Comparison of ENCODE assay signal across 12 cellular contexts in the genomic region with DNA sequence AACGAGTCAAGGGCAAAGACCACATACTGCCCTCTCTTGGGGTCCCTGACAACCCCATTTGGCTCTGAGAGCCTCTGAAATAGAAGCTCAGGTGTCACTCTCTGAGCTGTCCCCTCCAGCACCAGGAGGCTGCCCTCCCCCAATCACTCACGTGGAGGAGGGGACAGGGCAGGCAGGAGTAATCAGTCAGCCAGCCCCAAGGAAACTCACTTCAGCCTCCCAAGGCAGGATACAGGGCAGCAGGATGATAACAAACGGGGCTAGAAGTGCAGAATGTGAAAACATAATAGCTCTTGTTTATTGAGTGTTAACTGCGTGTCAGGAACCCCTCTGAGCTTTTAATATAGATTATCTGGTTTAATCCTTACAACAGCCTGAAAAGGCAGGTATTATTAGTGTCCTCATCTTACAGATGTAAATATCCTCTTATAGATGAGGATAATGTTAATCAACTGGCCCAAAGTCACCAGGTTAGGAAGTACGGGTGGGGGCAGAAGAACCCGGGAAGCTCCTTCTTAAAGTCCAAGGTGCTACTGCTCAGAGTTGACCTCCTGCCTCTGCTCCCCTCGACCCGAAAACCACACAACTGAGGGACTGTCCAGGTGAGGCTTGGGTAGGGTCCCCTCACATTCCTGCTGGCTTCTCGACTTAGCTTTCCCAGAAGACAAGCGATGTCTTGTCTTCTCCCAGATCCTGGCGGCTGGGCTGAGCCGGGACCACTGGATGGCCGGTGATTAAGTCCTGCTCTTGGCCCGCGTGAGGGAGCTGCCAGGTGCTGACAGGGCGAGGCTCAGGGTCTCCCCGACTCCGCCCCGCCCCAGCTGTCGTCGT. TPM values are rescaled to one million over a fixed set of nuclear protein-coding genes. Genes with fewer than 3 reads are reported as not detected.
DNase-seq lines count a peak whose midpoint lies in the region; ATAC-seq and TF ChIP-seq lines count a peak whose summit lies in the region.
"Had no signal": no experiment of that assay in that cellular context is flagged by ENCODE, and none has a peak within 500 bp of the region (broad histone marks: within the 10 kb centered on the region; RNA-seq: fewer than 3 reads in every experiment).

No MANE protein-coding gene starts in this region.

- TF ChIP-seq CTCF in SK-N-SH (IDR thresholded peaks at IDR 0.05) (no peak), glutamatergic neuron (IDR thresholded peaks at IDR 0.05; ENCODE audit: partially characterized antibody, unreplicated experiment) (no peak), stomach (IDR thresholded peaks at IDR 0.05) (no peak)

- peaks cover 18% of the 10 kb centered on the region for H4K20me1 ChIP-seq in SK-N-SH (ENCODE audit: insufficient read depth)

- no peaks in the 10 kb centered on the region for H3K9me2 ChIP-seq in SK-N-SH

- peaks cover 24% of the 10 kb centered on the region for H3K4me1 Mint-ChIP-seq in glutamatergic neuron (ENCODE audit: low read depth, unreplicated experiment)

- peak overlapping the region; percentile 88 for H3K4me2 ChIP-seq in SK-N-SH

- H3K36me3 ChIP-seq in SK-N-SH (replicated peaks in 1 of 2; ENCODE audit: control insufficient read depth in 1 of 2, insufficient read depth in 2 of 2, low read length in 1 of 2) (peaks cover 0 to 3% of the 10 kb centered on the region in 2 experiments), stomach (no peaks in the 10 kb centered on the region)

- peaks cover 22% of the 10 kb centered on the region for H3K9me3 Mint-ChIP-seq in glutamatergic neuron (ENCODE audit: unreplicated experiment)
- H3K9me3 Mint-ChIP-seq: activated T-cell treated with anti-CD3 and anti-CD28 coated beads, Interleukin-2, amount 50 U/mL, for 4 hours; T-helper 1 cell treated with Interleukin-12 subunit alpha and Interleukin-12 subunit beta and Interleukin-4 antibody, amounts not matched to agents 30 μg/mL and 1 μg/mL, for 36 hours had no signal

- TF ChIP-seq RAD21 in SK-N-SH (IDR thresholded peaks at IDR 0.05; ENCODE audit: low read length): no peak

- H3K79me2 ChIP-seq in SK-N-SH (ENCODE audit: insufficient read depth): no peaks in the 10 kb centered on the region

- H3K27me3 ChIP-seq in right cardiac atrium (ENCODE audit: control insufficient read depth, insufficient read depth): no peaks in the 10 kb centered on the region
- peaks cover 15% of the 10 kb centered on the region for H3K27me3 ChIP-seq in SK-N-SH (ENCODE audit: insufficient read depth)
- peaks cover 17 to 96% (median 58%) of the 10 kb centered on the region in 3 donors for H3K27me3 ChIP-seq in stomach

- intact Hi-C loops in right cardiac atrium (cut with DNase I) (loop anchor here in 1 of 4 donors (5.0 to 10.0 kb wide), 2 partner anchors 148 to 226 kb away; partner anchors contain the start of genes ATG13 and HARBI1), Right ventricle myocardium superior (cut with DNase I) (loop anchor here (2.0 kb wide), 1 partner anchor 150 kb away; no protein-coding TSS in a partner anchor), stomach (cut with DNase I; ENCODE audit: low total_unique reads) (no loop called here)

- H3K4me1 ChIP-seq in right cardiac atrium (ENCODE audit: control insufficient read depth, insufficient read depth, low read length): no peaks in the 10 kb centered on the region
- H3K4me1 ChIP-seq in SK-N-SH (ENCODE audit: control insufficient read depth in 1 of 2, insufficient read depth in 2 of 2, low read depth in 1 of 2, low read length in 1 of 2): peaks cover 0 to 27% of the 10 kb centered on the region in 2 experiments; a peak in 2 of 4 replicates
- H3K4me1 ChIP-seq in stomach: peaks cover 41 to 49% (median 46%) of the 10 kb centered on the region in 4 donors

- no peak overlapping the region for H3K9ac ChIP-seq in SK-N-SH

- peaks cover 10% of the 10 kb centered on the region for H3K36me3 Mint-ChIP-seq in glutamatergic neuron (ENCODE audit: unreplicated experiment)
- H3K36me3 Mint-ChIP-seq: CD4-positive, alpha-beta memory T cell had no signal

- DNase-seq in right cardiac atrium (peak in 2 of 3 donors; percentile 16 to 25), Right ventricle myocardium superior (no peak), SK-N-SH (no peak), glutamatergic neuron (no peak), stomach (no peak), T-helper 2 cell (no peak), cerebellar cortex (ENCODE audit: low spot score) (no peak)
- DNase-seq: activated T-cell treated with anti-CD3 and anti-CD28 coated beads, Interleukin-2, amount 50 U/mL, for 4 hours; CD4-positive, alpha-beta memory T cell had no signal

- H3F3A ChIP-seq in SK-N-SH (replicated peaks; ENCODE audit: insufficient read depth): peaks cover 17% of the 10 kb centered on the region

- H2AFZ ChIP-seq in SK-N-SH (ENCODE audit: low read depth): no peak overlapping the region

- H3K4me3 ChIP-seq in right cardiac atrium (ENCODE audit: low read length) (no peak overlapping the region), SK-N-SH (ENCODE audit: low read depth in 2 of 2, low read length in 1 of 2) (peak overlapping the region; percentile 53 to 71), stomach (peak overlapping the region; percentile 37 to 60 (median 46))

- H3K9me3 ChIP-seq in right cardiac atrium (ENCODE audit: control insufficient read depth, low read length) (no peaks in the 10 kb centered on the region), SK-N-SH (no peaks in the 10 kb centered on the region), stomach (no peaks in the 10 kb centered on the region)

- H3K27ac Mint-ChIP-seq in glutamatergic neuron (ENCODE audit: unreplicated experiment): no peak overlapping the region

- TF ChIP-seq POLR2A in stomach (IDR thresholded peaks at IDR 0.05): no peak

- TF ChIP-seq EP300 in SK-N-SH (IDR thresholded peaks at IDR 0.05; ENCODE audit: borderline replicate concordance in 1 of 2, low read depth in 1 of 2, low read length in 1 of 2) (no peak), stomach (IDR thresholded peaks at IDR 0.05) (no peak)

- CTCF ChIA-PET in SK-N-SH (lab: Yijun Ruan, JAX): interaction anchor here (0.6 to 7.6 kb wide), 57 partner anchors 9 to 553 kb away, joined by 3 to 204 read pairs (median 6); partner anchors contain the start of genes DGKZ and MDK

- no peak for ATAC-seq in right cardiac atrium
- ATAC-seq in Right ventricle myocardium superior (ENCODE audit: poor library complexity): no peak
- ATAC-seq in HG03045 (IDR thresholded peaks at IDR 0.05; ENCODE audit: unreplicated experiment): no peak

- H3K4me3 Mint-ChIP-seq in glutamatergic neuron (ENCODE audit: unreplicated experiment): peak overlapping the region; percentile 78

- 10% methylated on average over 21 of the region's 21 CpGs for WGBS in right cardiac atrium
- 13% methylated on average over 13 of the region's 21 CpGs for WGBS in SK-N-SH (ENCODE audit: low lambda C conversion rate)
- 5 to 9% (median 7%) methylated on average over 20 to 21 of the region's 21 CpGs for WGBS in stomach, 5 donors

- H3K27me3 Mint-ChIP-seq in glutamatergic neuron (ENCODE audit: unreplicated experiment): peaks cover 19% of the 10 kb centered on the region

- POLR2A ChIA-PET in SK-N-SH (lab: Yijun Ruan, JAX): no interaction called here

- H3K27ac ChIP-seq in right cardiac atrium (ENCODE audit: low read length): no peak overlapping the region
- no peak overlapping the region for H3K27ac ChIP-seq in SK-N-SH (ENCODE audit: low read depth in 2 of 2, low read length in 1 of 2)
- no peak overlapping the region for H3K27ac ChIP-seq in stomach

RNA-seq across cellular contexts. Expression of gene CHRM4, which starts 2.7 kb away (rescaled TPM):
- total RNA-seq in right cardiac atrium: under 1 TPM in 2 of 4 donors, not detected in 2; 0.14 to 0.53 TPM
- 0.20 TPM for polyA plus RNA-seq in right cardiac atrium
- not detected for total RNA-seq in Right ventricle myocardium superior
- 0.13 and 0.26 TPM in 2 replicates for polyA plus RNA-seq in SK-N-SH (2012; rRNA removed)
- 0.08 and 0.18 TPM in 2 replicates for polyA plus RNA-seq in SK-N-SH (2012; cell fraction: cytosol; rRNA removed)
- polyA plus RNA-seq in SK-N-SH (2012; cell fraction: nucleus; rRNA removed): 0.36 and 0.39 TPM in 2 replicates
- total RNA-seq in glutamatergic neuron (ENCODE audit: unreplicated experiment): 8.5 TPM
- total RNA-seq in stomach: 1 to 10 TPM in 1 of 5 donors, under 1 TPM in 1, not detected in 3; 0.37 to 2.8 TPM
- not detected for polyA plus RNA-seq in stomach
- total RNA-seq: CD4-positive, alpha-beta memory T cell had no signal
- polyA plus RNA-seq: liver had no signal

RNA-seq across cellular contexts. Expression of gene MDK, which starts 7.4 kb away (rescaled TPM):
- total RNA-seq in right cardiac atrium (10 to 100 TPM in 3 of 4 donors, 1 to 10 TPM in 1; 9.9 to 18.8 (median 11.9) TPM), Right ventricle myocardium superior (4.7 TPM), glutamatergic neuron (ENCODE audit: unreplicated experiment) (846 TPM), stomach (100 to 1,000 TPM in 1 of 5 donors, 10 to 100 TPM in 3, 1 to 10 TPM in 1; 5.5 to 151 (median 21.0) TPM)
- polyA plus RNA-seq in right cardiac atrium (10.1 TPM), SK-N-SH (2012; rRNA removed) (1,545 and 2,395 TPM in 2 replicates), stomach (10 to 100 TPM; 22.5 to 56.5 (median 29.2) TPM)
- 1,392 and 2,174 TPM in 2 replicates for polyA plus RNA-seq in SK-N-SH (2012; cell fraction: cytosol; rRNA removed)
- 538 and 1,110 TPM in 2 replicates for polyA plus RNA-seq in SK-N-SH (2012; cell fraction: nucleus; rRNA removed)
- polyA plus RNA-seq: CD4-positive, alpha-beta memory T cell had no signal

RNA-seq across cellular contexts. Expression of gene DGKZ, which starts 41.6 kb away (rescaled TPM):
- total RNA-seq in right cardiac atrium (100 to 1,000 TPM in 2 of 4 donors, 10 to 100 TPM in 2; 75.8 to 108 (median 100) TPM), Right ventricle myocardium superior (65.8 TPM), glutamatergic neuron (ENCODE audit: unreplicated experiment) (60.9 TPM), stomach (100 to 1,000 TPM in 3 of 5 donors, 10 to 100 TPM in 2; 24.0 to 405 (median 102) TPM)
- polyA plus RNA-seq in right cardiac atrium (87.5 TPM), SK-N-SH (2012; rRNA removed) (23.9 and 33.2 TPM in 2 replicates), stomach (10 to 100 TPM; 26.9 to 47.5 (median 35.0) TPM)
- polyA plus RNA-seq in SK-N-SH (2012; cell fraction: cytosol; rRNA removed): 9.1 and 17.5 TPM in 2 replicates
- 80.1 and 95.5 TPM in 2 replicates for polyA plus RNA-seq in SK-N-SH (2012; cell fraction: nucleus; rRNA removed)

Comparison
In these comparisons a context has a peak if more than half of its experiments do, and no peak if none do; other contexts are left out.
1. DNase-seq: peak in right cardiac atrium (2 of 3); none in Right ventricle myocardium superior (single experiment), SK-N-SH (single experiment), glutamatergic neuron (single experiment), stomach (single experiment), T-helper 2 cell (0 of 5) and cerebellar cortex (single experiment).